19 cellular contexts compared by ENCODE assay signal in genomic region chr2:99775585-99775984, GRCh38.
A peak's percentile ranks its signal among the peaks of the same experiment; 100 is the strongest.
DNase-seq lines count a peak whose midpoint lies in the region; ATAC-seq, FAIRE-seq and TF ChIP-seq lines count a peak whose summit lies in the region.
"Had no signal": no experiment of that assay in that cellular context is flagged by ENCODE, and none has a peak within 500 bp of the region (broad histone marks: within the 10 kb centered on the region; RNA-seq: fewer than 3 reads in every experiment).

No MANE protein-coding gene starts in this region.

- peak overlapping the region; percentile 90 for H2AK5ac ChIP-seq in IMR-90 (ENCODE audit: low read depth, low read length)

- H3K4me3 Mint-ChIP-seq in nephron (no peak overlapping the region), progenitor cell of endocrine pancreas (ENCODE audit: low read depth) (no peak overlapping the region)
- H3K4me3 Mint-ChIP-seq: T-helper 17 cell had no signal

- peak overlapping the region; percentile 90; the same call in 1 of the 2 replicates for H3K18ac ChIP-seq in IMR-90 (ENCODE audit: low read depth, low read length)

- H4K91ac ChIP-seq in IMR-90 (ENCODE audit: insufficient read depth, low read depth, low read length): peak overlapping the region; percentile 74

- H3K4me2 ChIP-seq in BLaER1 (peak overlapping the region; percentile 8; the same call in 1 of the 2 replicates), IMR-90 (ENCODE audit: low read depth, low read length) (peak overlapping the region; percentile 65; the same call in 1 of the 2 replicates), mammary epithelial cell (ENCODE audit: insufficient read depth, low read depth, low read length) (no peak overlapping the region)

- H3K4me1 ChIP-seq in BLaER1 (peaks cover 43% of the 10 kb centered on the region), IMR-90 (ENCODE audit: control insufficient read depth, insufficient read depth, low read length) (peaks cover 9% of the 10 kb centered on the region), mammary epithelial cell (ENCODE audit: insufficient read depth, low read length) (no peaks in the 10 kb centered on the region)
- H3K4me1 ChIP-seq: right lobe of liver had no signal

- no peaks in the 10 kb centered on the region for H3K79me2 ChIP-seq in mammary epithelial cell (ENCODE audit: insufficient read depth, low read length)

- no peak for TF ChIP-seq RAD21 in IMR-90 (IDR thresholded peaks at IDR 0.05; ENCODE audit: low read length)

- H2BK20ac ChIP-seq in IMR-90 (ENCODE audit: low read depth, low read length): peak overlapping the region; percentile 81; the same call in 1 of the 2 replicates

- peaks cover 18% of the 10 kb centered on the region for H3K9me1 ChIP-seq in IMR-90 (ENCODE audit: insufficient read depth, low read length)

- H4K8ac ChIP-seq in IMR-90 (ENCODE audit: low read depth in 2 of 2, low read length in 2 of 2): peak overlapping the region; percentile 38 to 85; a peak in 3 of 4 replicates

- TF ChIP-seq POLR2A in IMR-90 (IDR thresholded peaks at IDR 0.05; ENCODE audit: low read depth, low read length) (no peak), GM12892 (IDR thresholded peaks at IDR 0.05; ENCODE audit: low read depth, low read length) (no peak)

- WGBS in IMR-90 (ENCODE audit: extremely low coverage in 2 of 2, insufficient read length in 1 of 2), 2 experiments: no CpG with 5 or more reads among the region's 4 CpGs
- WGBS in mammary epithelial cell (ENCODE audit: low coverage, missing lambda C conversion rate): 36% methylated on average over 4 of the region's 4 CpGs

- ATAC-seq in IMR-90 (ENCODE audit: low read depth): peak; percentile 88
- no peak for ATAC-seq in HG02938 (IDR thresholded peaks at IDR 0.05; ENCODE audit: unreplicated experiment)
- ATAC-seq: right lobe of liver, T-helper 17 cell had no signal

- CTCF ChIA-PET in IMR-90 (lab: Yijun Ruan, JAX): no interaction called here
- CTCF ChIA-PET in mammary epithelial cell (lab: Charles Lee; ENCODE audit: low non-redundant PET): no interaction called here

- no peak overlapping the region for H3K23ac ChIP-seq in IMR-90 (ENCODE audit: low read depth, low read length)

- dilution Hi-C loops in IMR-90 (cut with HindIII; ENCODE audit: low sequenced_read_pairs, unreplicated experiment): no loop called here
- dilution Hi-C loops in mammary epithelial cell (cut with HindIII; ENCODE audit: low sequenced_read_pairs): no loop called here

- no peak for FAIRE-seq in GM12892 (lab: Jason Lieb, UNC)

- H2AK9ac ChIP-seq in IMR-90 (replicated peaks; ENCODE audit: low read depth, low read length, poor library complexity): no peak overlapping the region

- peaks cover 26 to 39% of the 10 kb centered on the region in 2 experiments for H3K79me1 ChIP-seq in IMR-90 (ENCODE audit: low read depth in 1 of 2, low read length in 2 of 2)

- intact Hi-C loops in IMR-90 (cut with micrococcal nuclease): no loop called here
- intact Hi-C loops in mammary epithelial cell (cut with micrococcal nuclease): no loop called here

- no peak overlapping the region for H3K27ac ChIP-seq in BLaER1
- peak overlapping the region; percentile 82 for H3K27ac ChIP-seq in IMR-90 (ENCODE audit: insufficient read depth, low read length)
- no peak overlapping the region for H3K27ac ChIP-seq in mammary epithelial cell (ENCODE audit: insufficient read depth, low read depth, low read length)
- H3K27ac ChIP-seq: coronary artery, epithelial cell of prostate, right lobe of liver had no signal

- H3K9ac ChIP-seq in BLaER1: no peak overlapping the region
- H3K9ac ChIP-seq in IMR-90 (ENCODE audit: low read depth, low read length): no peak overlapping the region
- H3K9ac ChIP-seq in mammary epithelial cell (ENCODE audit: insufficient read depth, low read length): no peak overlapping the region

- no TSS peak for BruUV-seq in IMR-90 (replicated peaks; lab: Mats Ljungman, UMichigan)
- BruUV-seq in mammary epithelial cell (replicated peaks; lab: Mats Ljungman, UMichigan): no TSS peak

- H2AFZ ChIP-seq in IMR-90 (replicated peaks; ENCODE audit: low read length, poor library complexity): peak overlapping the region; percentile 79
- no peak overlapping the region for H2AFZ ChIP-seq in mammary epithelial cell (ENCODE audit: low read depth, low read length)

- peak overlapping the region; percentile 88 for H3K14ac ChIP-seq in IMR-90 (replicated peaks; ENCODE audit: low read depth, low read length)

- H3K4me3 ChIP-seq in BLaER1 (no peak overlapping the region), IMR-90 (ENCODE audit: insufficient read depth, low read depth, low read length) (no peak overlapping the region), epithelial cell of proximal tubule (ENCODE audit: low read depth, low read length) (no peak overlapping the region), mammary epithelial cell (replicated peaks in 1 of 3; ENCODE audit: insufficient read depth in 1 of 3, low read depth in 2 of 3, low read length in 3 of 3) (no peak overlapping the region)
- H3K4me3 ChIP-seq: coronary artery, right lobe of liver had no signal

- POLR2A ChIA-PET in IMR-90 (lab: Charles Lee; ENCODE audit: unreplicated experiment): no interaction called here

- in situ Hi-C loops in IMR-90 (cut with MboI; ENCODE audit: low sequenced_read_pairs): no loop called here
- in situ Hi-C loops in mammary epithelial cell (cut with MboI; ENCODE audit: low sequenced_read_pairs in 2 of 2): no loop called here

- H3K9me3 Mint-ChIP-seq in nephron: peaks cover 35% of the 10 kb centered on the region
- peaks cover 31% of the 10 kb centered on the region for H3K9me3 Mint-ChIP-seq in progenitor cell of endocrine pancreas (ENCODE audit: low read depth)

- TF ChIP-seq CTCF in IMR-90 (conservative IDR thresholded peaks at IDR 0.05; ENCODE audit: low read depth, low read length) (no peak), epithelial cell of proximal tubule (conservative IDR thresholded peaks at IDR 0.05; ENCODE audit: low read depth, low read length) (no peak), nephron (IDR thresholded peaks at IDR 0.05; ENCODE audit: unreplicated experiment in 3 of 3) (no peak), mammary epithelial cell (conservative IDR thresholded peaks at IDR 0.05 in 1 of 2, IDR thresholded peaks at IDR 0.05 in 1 of 2; ENCODE audit: extremely low read depth in 1 of 2, insufficient read depth in 1 of 2, low read depth in 1 of 2, low read length in 2 of 2) (no peak), progenitor cell of endocrine pancreas (IDR thresholded peaks at IDR 0.05; ENCODE audit: unreplicated experiment) (no peak)

- peak overlapping the region; percentile 90 for H2BK120ac ChIP-seq in IMR-90 (ENCODE audit: low read depth, low read length)

- H3K27ac Mint-ChIP-seq in nephron (peak overlapping the region; percentile 20 to 65 (median 42)), progenitor cell of endocrine pancreas (no peak overlapping the region)
- H3K27ac Mint-ChIP-seq: T-helper 17 cell had no signal

- H2BK5ac ChIP-seq in IMR-90 (ENCODE audit: low read depth, low read length, poor library complexity, severe bottlenecking): peak overlapping the region; percentile 87

- H3K27me3 ChIP-seq in BLaER1 (no peaks in the 10 kb centered on the region), IMR-90 (ENCODE audit: control insufficient read depth, insufficient read depth, low read length) (no peaks in the 10 kb centered on the region), mammary epithelial cell (ENCODE audit: insufficient read depth, low read length) (no peaks in the 10 kb centered on the region)
- H3K27me3 ChIP-seq: right lobe of liver had no signal

- H2BK15ac ChIP-seq in IMR-90 (ENCODE audit: low read depth, low read length): peak overlapping the region; percentile 78; the same call in 1 of the 3 replicates

- H3K9me3 ChIP-seq in BLaER1 (peaks cover 41% of the 10 kb centered on the region), IMR-90 (ENCODE audit: control insufficient read depth, insufficient read depth, low read length) (peaks cover 7% of the 10 kb centered on the region), mammary epithelial cell (replicated peaks; ENCODE audit: insufficient read depth, low read length) (no peaks in the 10 kb centered on the region)
- H3K9me3 ChIP-seq: right lobe of liver had no signal

- H4K5ac ChIP-seq in IMR-90 (ENCODE audit: low read depth, low read length): peak overlapping the region; percentile 45; the same call in 1 of the 2 replicates

- H3K36me3 Mint-ChIP-seq in nephron (ENCODE audit: low read depth) (peaks cover 77% of the 10 kb centered on the region), progenitor cell of endocrine pancreas (ENCODE audit: insufficient read depth) (peaks cover 3% of the 10 kb centered on the region)

- H3K4me1 Mint-ChIP-seq in nephron (peaks cover 25% of the 10 kb centered on the region), progenitor cell of endocrine pancreas (ENCODE audit: low read depth) (peaks cover 18% of the 10 kb centered on the region)
- H3K4me1 Mint-ChIP-seq: T-helper 17 cell had no signal

- H3K27me3 Mint-ChIP-seq in nephron (ENCODE audit: low read depth) (no peaks in the 10 kb centered on the region), progenitor cell of endocrine pancreas (no peaks in the 10 kb centered on the region)

- peak overlapping the region; percentile 65; the same call in 1 of the 2 replicates for H3K56ac ChIP-seq in IMR-90 (ENCODE audit: extremely low read depth, insufficient read depth, low read length)

- DNase-seq in IMR-90 (peak; percentile 81), epithelial cell of proximal tubule (ENCODE audit: low read depth) (peak; percentile 29), mammary epithelial cell (no peak), GM12892 (ENCODE audit: insufficient read length) (no peak), progenitor cell of endocrine pancreas (ENCODE audit: low spot score, unreplicated experiment) (no peak)
- DNase-seq: activated CD4-positive, alpha-beta T cell treated with anti-CD3 and anti-CD28 coated beads for 1 hour; activated naive CD4-positive, alpha-beta T cell; Kasumi-1; kidney glomerular epithelial cell; NCI-H1436; right lobe of liver; Right ventricle myocardium superior; stimulated activated CD4-positive, alpha-beta T cell treated with anti-CD3 and anti-CD28 coated beads, Interleukin-1b, Interleukin-23, amount 100 ng/mL, for 48 hours; T-helper 17 cell had no signal

- H3K4ac ChIP-seq in IMR-90 (ENCODE audit: low read depth, low read length): peak overlapping the region; percentile 91

- H3K36me3 ChIP-seq in BLaER1 (peaks cover 16% of the 10 kb centered on the region; the same call in 1 of the 2 replicates), IMR-90 (ENCODE audit: control insufficient read depth, insufficient read depth, low read length) (peaks cover 6% of the 10 kb centered on the region; the same call in 1 of the 2 replicates), mammary epithelial cell (ENCODE audit: insufficient read depth, low read length) (no peaks in the 10 kb centered on the region)
- H3K36me3 ChIP-seq: right lobe of liver had no signal

- H4K20me1 ChIP-seq in BLaER1 (peaks cover 8% of the 10 kb centered on the region; the same call in 1 of the 2 replicates), IMR-90 (ENCODE audit: insufficient read depth, low read length) (no peaks in the 10 kb centered on the region), mammary epithelial cell (ENCODE audit: insufficient read depth, low read length) (no peaks in the 10 kb centered on the region)

TF ChIP-seq in IMR-90, 13 proteins besides CTCF, POLR2A, EP300 and RAD21 (continues in another document):
- no peak for TF ChIP-seq SMC3 (IDR thresholded peaks at IDR 0.05; ENCODE audit: low read depth, low read length)
- TF ChIP-seq MAZ (IDR thresholded peaks at IDR 0.05; ENCODE audit: borderline replicate concordance, low read depth, low read length): no peak

Comparison
In these comparisons a context has a peak if more than half of its experiments do, and no peak if none do; other contexts are left out.
1. DNase-seq: peak in IMR-90 (single experiment) and epithelial cell of proximal tubule (single experiment); none in mammary epithelial cell (single experiment), GM12892 (single experiment) and progenitor cell of endocrine pancreas (single experiment).